Comparison of ENCODE assay signal across 8 cellular contexts in the genomic region with DNA sequence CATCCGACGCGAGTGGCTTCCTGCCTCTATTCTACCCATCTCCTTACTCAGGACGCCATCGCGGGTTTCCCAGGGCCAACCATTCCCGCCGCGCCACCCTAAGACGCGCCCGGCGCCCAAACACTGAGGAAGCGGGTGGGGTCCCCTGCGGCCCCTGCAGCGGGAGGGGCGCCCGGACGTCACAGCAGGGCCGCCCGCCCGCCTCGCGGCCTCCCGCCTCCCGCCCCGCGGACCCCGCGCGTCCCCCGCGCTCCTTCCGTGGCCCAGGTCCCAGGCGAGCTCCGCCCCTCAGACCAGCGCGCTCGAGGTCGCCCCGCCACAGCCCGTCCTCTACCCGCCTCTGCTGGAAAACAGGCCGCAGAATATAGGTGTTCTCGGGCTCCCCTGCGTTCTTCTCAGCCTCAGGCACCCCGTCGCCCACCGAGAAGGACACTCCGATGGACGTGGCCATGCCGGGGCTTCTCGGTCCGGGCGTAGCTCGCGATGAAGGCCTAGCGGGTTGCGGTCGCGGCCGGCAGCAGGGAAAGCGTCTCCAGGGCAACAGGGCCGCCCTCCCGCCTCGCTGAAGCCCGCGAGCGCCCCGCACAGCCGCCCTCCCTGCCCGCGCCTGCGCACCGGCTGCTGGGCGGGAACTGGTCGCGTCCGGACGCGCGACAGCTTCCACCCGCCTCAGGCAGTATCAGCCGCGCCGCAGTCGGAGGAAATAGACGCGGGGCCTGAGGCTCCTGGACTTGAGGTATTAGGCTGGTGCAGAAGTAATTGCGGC. TPM values are rescaled to one million over a fixed set of nuclear protein-coding genes. Genes with fewer than 3 reads are reported as not detected.
DNase-seq lines count a peak whose midpoint lies in the region; ATAC-seq, FAIRE-seq and TF ChIP-seq lines count a peak whose summit lies in the region.

TSS of gene DYNLT2B (minus strand) at position 539 of the 766 bp plus-strand sequence. CDS start at position 451, 88 bp downstream.

- no peaks in the 10 kb centered on the region for H3K36me3 ChIP-seq in keratinocyte (ENCODE audit: control insufficient read depth in 2 of 2, extremely low read depth in 1 of 2, insufficient read depth in 2 of 2, low read length in 2 of 2)

- no peaks in the 10 kb centered on the region for H4K20me1 ChIP-seq in keratinocyte (ENCODE audit: control insufficient read depth, extremely low read depth, insufficient read depth, low read length)

- H3K4me1 Mint-ChIP-seq in activated B cell treated with CpG ODN at 0.5 μM for 24 hours: peaks cover 2% of the 10 kb centered on the region

- H3K27ac Mint-ChIP-seq in activated B cell treated with CpG ODN at 0.5 μM for 24 hours: peak within 1 kb of the TSS; percentile 97

- peak within 1 kb of the TSS; percentile 62 for H3K4me2 ChIP-seq in keratinocyte (ENCODE audit: control insufficient read depth, extremely low read depth, insufficient read depth, low read depth, low read length)

- H3K27me3 ChIP-seq in keratinocyte (ENCODE audit: control insufficient read depth, extremely low read depth, insufficient read depth, low read length): no peaks in the 10 kb centered on the region

- H3K9ac ChIP-seq in keratinocyte (ENCODE audit: control insufficient read depth, extremely low read depth, insufficient read depth, low read length): peak within 1 kb of the TSS; percentile 92

- TF ChIP-seq CTCF in activated B cell treated with CpG ODN at 0.5 μM for 24 hours (IDR thresholded peaks at IDR 0.05) (no peak), keratinocyte (optimal IDR thresholded peaks at IDR 0.05 in 1 of 3, IDR thresholded peaks at IDR 0.05 in 1 of 3, conservative IDR thresholded peaks at IDR 0.05 in 1 of 3; ENCODE audit: extremely low read depth in 1 of 3, insufficient read depth in 2 of 3, low read length in 3 of 3) (peak in 1 of 3 experiments; percentile 31)

- ATAC-seq in GM18907 (IDR thresholded peaks at IDR 0.05; ENCODE audit: unreplicated experiment) (peak; percentile 79), HG03139 (IDR thresholded peaks at IDR 0.05; ENCODE audit: unreplicated experiment) (peak; percentile 67), activated B cell treated with CpG ODN at 0.5 μM for 24 hours (ENCODE audit: low read depth) (peak; percentile 91)

- POLR2A ChIA-PET in activated B cell treated with CpG ODN at 0.5 μM for 24 hours (lab: Charles Lee): interaction anchor here (0.6 to 2.1 kb wide), 22 partner anchors 10 to 1416 kb away, joined by 3 to 16 read pairs (median 4); partner anchors contain the start of gene UBXN7

- H3K36me3 Mint-ChIP-seq in activated B cell treated with CpG ODN at 0.5 μM for 24 hours (ENCODE audit: low read depth): peaks cover 6% of the 10 kb centered on the region

- CTCF ChIA-PET in activated B cell treated with CpG ODN at 0.5 μM for 24 hours (lab: Charles Lee): interaction anchor here (1.0 kb wide), 1 partner anchor 64 kb away, joined by 3 read pairs; no protein-coding TSS in a partner anchor

- peak within 1 kb of the TSS; percentile 93 for H2AFZ ChIP-seq in keratinocyte (ENCODE audit: control insufficient read depth, low read length)

- H3K4me3 ChIP-seq in keratinocyte (ENCODE audit: control insufficient read depth in 2 of 3, extremely low read depth in 1 of 3, insufficient read depth in 2 of 3, low read depth in 1 of 3, low read length in 3 of 3): peak within 1 kb of the TSS; percentile 79 to 84 (median 82)

- intact Hi-C loops in activated B cell treated with CpG ODN at 0.5 μM for 24 hours (cut with micrococcal nuclease): loop anchor here (1.0 to 2.0 kb wide), 4 partner anchors 26 to 185 kb away; partner anchors contain the start of genes PCYT1A, RNF168 and UBXN7

- DNase-seq in AG08395 (ENCODE audit: low spot score) (peak; percentile 99), NCI-H2227 treated with DMSO at 0.1 percent for 48 hours (lab: John Stamatoyannopoulos, UW) (peak; percentile 92), activated B cell treated with CpG ODN at 0.5 μM for 24 hours (peak; percentile 87), caudate nucleus (lab: John Stamatoyannopoulos, UW) (peak in 60 of 61 donors; percentile 17 to 91 (median 82)), keratinocyte (ENCODE audit: low read depth, low spot score) (no peak)
- DNase-seq in stimulated activated CD4-positive, alpha-beta T cell treated with anti-CD3 and anti-CD28 coated beads, Interleukin-12 subunit alpha, Interleukin-12 subunit beta, amount 100 ng/mL, for 48 hours (ENCODE audit: low read depth in 2 of 3, low spot score in 1 of 3): peak; percentile 60 to 82 (median 76)

- H3K9me1 ChIP-seq in keratinocyte (ENCODE audit: control insufficient read depth, extremely low read depth, insufficient read depth, low read length): no peaks in the 10 kb centered on the region

- FAIRE-seq in keratinocyte (lab: Jason Lieb, UNC): no peak

- H3K27ac ChIP-seq in caudate nucleus (ENCODE audit: low read depth, low read length) (peak within 1 kb of the TSS; percentile 86), keratinocyte (ENCODE audit: control insufficient read depth, insufficient read depth, low read length) (peak within 1 kb of the TSS; percentile 88)

- dilution Hi-C loops in keratinocyte (cut with MboI; ENCODE audit: extremely low pct_ligation_motif_present, low sequenced_read_pairs): no loop called here

- peaks cover 7% of the 10 kb centered on the region for H3K79me2 ChIP-seq in keratinocyte (ENCODE audit: control insufficient read depth, insufficient read depth, low read length)

- H3K4me1 ChIP-seq in keratinocyte (ENCODE audit: control insufficient read depth, extremely low read depth, insufficient read depth, low read length): peaks cover 31% of the 10 kb centered on the region

- H3K9me3 Mint-ChIP-seq in activated B cell treated with CpG ODN at 0.5 μM for 24 hours: no peaks in the 10 kb centered on the region

- no peaks in the 10 kb centered on the region for H3K9me3 ChIP-seq in keratinocyte (ENCODE audit: control insufficient read depth, low read depth, low read length)

- peak within 1 kb of the TSS; percentile 94 for H3K4me3 Mint-ChIP-seq in activated B cell treated with CpG ODN at 0.5 μM for 24 hours

- no peaks in the 10 kb centered on the region for H3K27me3 Mint-ChIP-seq in activated B cell treated with CpG ODN at 0.5 μM for 24 hours

RNA-seq across cellular contexts. Expression of gene DYNLT2B, which starts in this region (rescaled TPM):
- total RNA-seq in activated B cell treated with CpG ODN at 0.5 μM for 24 hours: 5.1 and 5.2 TPM in 2 replicates
- polyA plus RNA-seq in keratinocyte: 24.5 to 40.0 TPM (median 31.1 TPM) in 3 replicates
- polyA plus RNA-seq in keratinocyte (2011; ENCODE audit: low read depth): 31.4 TPM
- polyA plus RNA-seq in keratinocyte (2011; cell fraction: cytosol; rRNA removed): 29.7 and 35.9 TPM in 2 replicates
- 16.5 and 18.7 TPM in 2 replicates for polyA plus RNA-seq in keratinocyte (2011; cell fraction: nucleus; rRNA removed)
- 33.9 and 43.1 TPM in 2 replicates for polyA plus RNA-seq in keratinocyte (2012; ENCODE audit: low replicate concordance)
- 1.9 to 4.8 TPM (median 3.3 TPM) in 3 replicates for polyA minus RNA-seq in keratinocyte
- polyA minus RNA-seq in keratinocyte (2011; cell fraction: cytosol; rRNA and poly(A)+ RNA removed): 10.6 TPM
- polyA minus RNA-seq in keratinocyte (2011; cell fraction: nucleus; rRNA and poly(A)+ RNA removed): 3.7 and 6.6 TPM in 2 replicates
